ENCODE assay signal across 1 cellular context in the genomic region with DNA sequence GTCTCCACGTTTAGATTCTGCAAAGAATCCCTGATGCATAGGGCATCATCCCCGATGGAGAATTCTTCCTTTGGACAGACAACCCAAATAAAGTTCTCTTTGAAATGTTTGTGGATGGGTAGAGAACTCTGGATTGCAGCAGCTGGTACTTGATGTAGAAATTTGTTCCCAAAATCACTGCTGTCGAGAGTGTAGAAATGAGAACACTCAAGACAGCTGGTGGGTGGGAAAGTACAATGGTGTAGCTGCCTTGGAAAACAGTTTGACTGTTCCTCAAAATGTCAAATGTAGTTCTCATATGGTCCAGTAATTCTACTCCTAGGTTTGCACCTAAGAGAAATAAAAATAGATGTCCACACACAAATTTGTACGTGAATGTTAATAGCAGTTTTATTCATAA.
TF ChIP-seq lines count a peak whose summit lies in the region.

No MANE protein-coding gene starts in this region.

TF ChIP-seq in GM23338, 12 proteins besides CTCF, POLR2A, EP300 and RAD21 (continued from another document):
- TF ChIP-seq EZH2phosphoT487 (IDR thresholded peaks at IDR 0.05; ENCODE audit: unreplicated experiment) = no peak
